ENCODE assay signal across 2 cellular contexts in the genomic region with DNA sequence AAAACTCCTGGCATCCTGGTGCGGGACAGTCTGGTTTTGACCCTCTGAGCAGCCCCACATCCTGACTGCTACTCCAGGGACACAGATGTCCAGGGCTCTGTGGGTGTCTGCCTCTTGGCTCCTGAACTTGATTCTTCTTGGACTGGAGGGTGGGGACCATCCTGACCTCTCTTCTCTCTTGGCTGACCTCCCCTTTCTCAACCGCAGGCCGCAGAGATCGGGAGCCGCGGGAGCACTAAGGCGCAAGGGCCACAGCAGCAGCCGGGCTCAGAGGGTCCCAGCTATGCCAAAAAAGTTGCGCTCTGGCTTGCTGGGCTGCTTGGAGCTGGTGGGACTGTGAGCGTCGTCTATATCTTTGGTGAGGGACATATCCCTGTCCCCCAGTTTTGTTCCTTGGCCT.
TF ChIP-seq lines count a peak whose summit lies in the region.

No MANE protein-coding gene starts in this region.

TF ChIP-seq in SK-N-SH, 30 proteins besides CTCF, POLR2A, EP300 and RAD21 (continued from another document):
- TF ChIP-seq, protein P1, sequence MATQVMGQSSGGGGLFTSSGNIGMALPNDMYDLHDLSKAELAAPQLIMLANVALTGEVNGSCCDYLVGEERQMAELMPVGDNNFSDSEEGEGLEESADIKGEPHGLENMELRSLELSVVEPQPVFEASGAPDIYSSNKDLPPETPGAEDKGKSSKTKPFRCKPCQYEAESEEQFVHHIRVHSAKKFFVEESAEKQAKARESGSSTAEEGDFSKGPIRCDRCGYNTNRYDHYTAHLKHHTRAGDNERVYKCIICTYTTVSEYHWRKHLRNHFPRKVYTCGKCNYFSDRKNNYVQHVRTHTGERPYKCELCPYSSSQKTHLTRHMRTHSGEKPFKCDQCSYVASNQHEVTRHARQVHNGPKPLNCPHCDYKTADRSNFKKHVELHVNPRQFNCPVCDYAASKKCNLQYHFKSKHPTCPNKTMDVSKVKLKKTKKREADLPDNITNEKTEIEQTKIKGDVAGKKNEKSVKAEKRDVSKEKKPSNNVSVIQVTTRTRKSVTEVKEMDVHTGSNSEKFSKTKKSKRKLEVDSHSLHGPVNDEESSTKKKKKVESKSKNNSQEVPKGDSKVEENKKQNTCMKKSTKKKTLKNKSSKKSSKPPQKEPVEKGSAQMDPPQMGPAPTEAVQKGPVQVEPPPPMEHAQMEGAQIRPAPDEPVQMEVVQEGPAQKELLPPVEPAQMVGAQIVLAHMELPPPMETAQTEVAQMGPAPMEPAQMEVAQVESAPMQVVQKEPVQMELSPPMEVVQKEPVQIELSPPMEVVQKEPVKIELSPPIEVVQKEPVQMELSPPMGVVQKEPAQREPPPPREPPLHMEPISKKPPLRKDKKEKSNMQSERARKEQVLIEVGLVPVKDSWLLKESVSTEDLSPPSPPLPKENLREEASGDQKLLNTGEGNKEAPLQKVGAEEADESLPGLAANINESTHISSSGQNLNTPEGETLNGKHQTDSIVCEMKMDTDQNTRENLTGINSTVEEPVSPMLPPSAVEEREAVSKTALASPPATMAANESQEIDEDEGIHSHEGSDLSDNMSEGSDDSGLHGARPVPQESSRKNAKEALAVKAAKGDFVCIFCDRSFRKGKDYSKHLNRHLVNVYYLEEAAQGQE (IDR thresholded peaks at IDR 0.05; ENCODE audit: low read depth, low read length), result no peak
- TF ChIP-seq EZH2phosphoT487 (IDR thresholded peaks at IDR 0.05; ENCODE audit: borderline replicate concordance, low read depth) (no peak), TCF12 (IDR thresholded peaks at IDR 0.05) (no peak), MXI1 (IDR thresholded peaks at IDR 0.05; ENCODE audit: low read depth, low read length) (no peak), NRF1 (IDR thresholded peaks at IDR 0.05; ENCODE audit: low read depth, low read length) (no peak), RFX5 (IDR thresholded peaks at IDR 0.05; ENCODE audit: low read length) (no peak), CHD2 (IDR thresholded peaks at IDR 0.05; ENCODE audit: low read length, partially characterized antibody) (no peak), MEF2A (IDR thresholded peaks at IDR 0.05; ENCODE audit: borderline replicate concordance, low read depth) (no peak), FOXM1 (IDR thresholded peaks at IDR 0.05; ENCODE audit: low read depth) (no peak), TEAD4 (IDR thresholded peaks at IDR 0.05; ENCODE audit: borderline replicate concordance, insufficient read depth) (no peak), JUND (IDR thresholded peaks at IDR 0.05) (no peak), FOXJ3 (CRISPR knock-in tag; IDR thresholded peaks at IDR 0.05) (no peak), RXRA (IDR thresholded peaks at IDR 0.05; ENCODE audit: borderline replicate concordance, low read depth) (no peak), RCOR1 (IDR thresholded peaks at IDR 0.05; ENCODE audit: low read length) (no peak), NFIC (IDR thresholded peaks at IDR 0.05; ENCODE audit: borderline replicate concordance) (no peak)
- TF ChIP-seq, protein P2, sequence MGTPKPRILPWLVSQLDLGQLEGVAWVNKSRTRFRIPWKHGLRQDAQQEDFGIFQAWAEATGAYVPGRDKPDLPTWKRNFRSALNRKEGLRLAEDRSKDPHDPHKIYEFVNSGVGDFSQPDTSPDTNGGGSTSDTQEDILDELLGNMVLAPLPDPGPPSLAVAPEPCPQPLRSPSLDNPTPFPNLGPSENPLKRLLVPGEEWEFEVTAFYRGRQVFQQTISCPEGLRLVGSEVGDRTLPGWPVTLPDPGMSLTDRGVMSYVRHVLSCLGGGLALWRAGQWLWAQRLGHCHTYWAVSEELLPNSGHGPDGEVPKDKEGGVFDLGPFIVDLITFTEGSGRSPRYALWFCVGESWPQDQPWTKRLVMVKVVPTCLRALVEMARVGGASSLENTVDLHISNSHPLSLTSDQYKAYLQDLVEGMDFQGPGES (IDR thresholded peaks at IDR 0.05; ENCODE audit: low read depth, low read length), result no peak
- TF ChIP-seq, protein P3, sequence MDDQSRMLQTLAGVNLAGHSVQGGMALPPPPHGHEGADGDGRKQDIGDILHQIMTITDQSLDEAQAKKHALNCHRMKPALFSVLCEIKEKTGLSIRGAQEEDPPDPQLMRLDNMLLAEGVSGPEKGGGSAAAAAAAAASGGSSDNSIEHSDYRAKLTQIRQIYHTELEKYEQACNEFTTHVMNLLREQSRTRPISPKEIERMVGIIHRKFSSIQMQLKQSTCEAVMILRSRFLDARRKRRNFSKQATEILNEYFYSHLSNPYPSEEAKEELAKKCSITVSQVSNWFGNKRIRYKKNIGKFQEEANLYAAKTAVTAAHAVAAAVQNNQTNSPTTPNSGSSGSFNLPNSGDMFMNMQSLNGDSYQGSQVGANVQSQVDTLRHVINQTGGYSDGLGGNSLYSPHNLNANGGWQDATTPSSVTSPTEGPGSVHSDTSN (IDR thresholded peaks at IDR 0.05), result no peak
- TF ChIP-seq, protein P4, sequence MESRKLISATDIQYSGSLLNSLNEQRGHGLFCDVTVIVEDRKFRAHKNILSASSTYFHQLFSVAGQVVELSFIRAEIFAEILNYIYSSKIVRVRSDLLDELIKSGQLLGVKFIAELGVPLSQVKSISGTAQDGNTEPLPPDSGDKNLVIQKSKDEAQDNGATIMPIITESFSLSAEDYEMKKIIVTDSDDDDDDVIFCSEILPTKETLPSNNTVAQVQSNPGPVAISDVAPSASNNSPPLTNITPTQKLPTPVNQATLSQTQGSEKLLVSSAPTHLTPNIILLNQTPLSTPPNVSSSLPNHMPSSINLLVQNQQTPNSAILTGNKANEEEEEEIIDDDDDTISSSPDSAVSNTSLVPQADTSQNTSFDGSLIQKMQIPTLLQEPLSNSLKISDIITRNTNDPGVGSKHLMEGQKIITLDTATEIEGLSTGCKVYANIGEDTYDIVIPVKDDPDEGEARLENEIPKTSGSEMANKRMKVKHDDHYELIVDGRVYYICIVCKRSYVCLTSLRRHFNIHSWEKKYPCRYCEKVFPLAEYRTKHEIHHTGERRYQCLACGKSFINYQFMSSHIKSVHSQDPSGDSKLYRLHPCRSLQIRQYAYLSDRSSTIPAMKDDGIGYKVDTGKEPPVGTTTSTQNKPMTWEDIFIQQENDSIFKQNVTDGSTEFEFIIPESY (IDR thresholded peaks at IDR 0.05; ENCODE audit: borderline replicate concordance, low read depth), result no peak
TF ChIP-seq in SK-N-SH: peak in this region for 0.

TF ChIP-seq in SK-N-SH treated with all-trans-retinoic acid at 6 μM for 48 hours, 23 proteins besides CTCF, POLR2A, EP300 and RAD21 (continued from another document):
- TF ChIP-seq, protein P5, sequence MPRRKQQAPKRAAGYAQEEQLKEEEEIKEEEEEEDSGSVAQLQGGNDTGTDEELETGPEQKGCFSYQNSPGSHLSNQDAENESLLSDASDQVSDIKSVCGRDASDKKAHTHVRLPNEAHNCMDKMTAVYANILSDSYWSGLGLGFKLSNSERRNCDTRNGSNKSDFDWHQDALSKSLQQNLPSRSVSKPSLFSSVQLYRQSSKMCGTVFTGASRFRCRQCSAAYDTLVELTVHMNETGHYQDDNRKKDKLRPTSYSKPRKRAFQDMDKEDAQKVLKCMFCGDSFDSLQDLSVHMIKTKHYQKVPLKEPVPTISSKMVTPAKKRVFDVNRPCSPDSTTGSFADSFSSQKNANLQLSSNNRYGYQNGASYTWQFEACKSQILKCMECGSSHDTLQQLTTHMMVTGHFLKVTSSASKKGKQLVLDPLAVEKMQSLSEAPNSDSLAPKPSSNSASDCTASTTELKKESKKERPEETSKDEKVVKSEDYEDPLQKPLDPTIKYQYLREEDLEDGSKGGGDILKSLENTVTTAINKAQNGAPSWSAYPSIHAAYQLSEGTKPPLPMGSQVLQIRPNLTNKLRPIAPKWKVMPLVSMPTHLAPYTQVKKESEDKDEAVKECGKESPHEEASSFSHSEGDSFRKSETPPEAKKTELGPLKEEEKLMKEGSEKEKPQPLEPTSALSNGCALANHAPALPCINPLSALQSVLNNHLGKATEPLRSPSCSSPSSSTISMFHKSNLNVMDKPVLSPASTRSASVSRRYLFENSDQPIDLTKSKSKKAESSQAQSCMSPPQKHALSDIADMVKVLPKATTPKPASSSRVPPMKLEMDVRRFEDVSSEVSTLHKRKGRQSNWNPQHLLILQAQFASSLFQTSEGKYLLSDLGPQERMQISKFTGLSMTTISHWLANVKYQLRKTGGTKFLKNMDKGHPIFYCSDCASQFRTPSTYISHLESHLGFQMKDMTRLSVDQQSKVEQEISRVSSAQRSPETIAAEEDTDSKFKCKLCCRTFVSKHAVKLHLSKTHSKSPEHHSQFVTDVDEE (CRISPR knock-in tag; IDR thresholded peaks at IDR 0.05), result no peak
- TF ChIP-seq, protein P6, sequence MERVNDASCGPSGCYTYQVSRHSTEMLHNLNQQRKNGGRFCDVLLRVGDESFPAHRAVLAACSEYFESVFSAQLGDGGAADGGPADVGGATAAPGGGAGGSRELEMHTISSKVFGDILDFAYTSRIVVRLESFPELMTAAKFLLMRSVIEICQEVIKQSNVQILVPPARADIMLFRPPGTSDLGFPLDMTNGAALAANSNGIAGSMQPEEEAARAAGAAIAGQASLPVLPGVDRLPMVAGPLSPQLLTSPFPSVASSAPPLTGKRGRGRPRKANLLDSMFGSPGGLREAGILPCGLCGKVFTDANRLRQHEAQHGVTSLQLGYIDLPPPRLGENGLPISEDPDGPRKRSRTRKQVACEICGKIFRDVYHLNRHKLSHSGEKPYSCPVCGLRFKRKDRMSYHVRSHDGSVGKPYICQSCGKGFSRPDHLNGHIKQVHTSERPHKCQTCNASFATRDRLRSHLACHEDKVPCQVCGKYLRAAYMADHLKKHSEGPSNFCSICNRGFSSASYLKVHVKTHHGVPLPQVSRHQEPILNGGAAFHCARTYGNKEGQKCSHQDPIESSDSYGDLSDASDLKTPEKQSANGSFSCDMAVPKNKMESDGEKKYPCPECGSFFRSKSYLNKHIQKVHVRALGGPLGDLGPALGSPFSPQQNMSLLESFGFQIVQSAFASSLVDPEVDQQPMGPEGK (CRISPR knock-in tag; IDR thresholded peaks at IDR 0.05; ENCODE audit: borderline replicate concordance), result no peak
- TF ChIP-seq OSR1 (CRISPR knock-in tag; IDR thresholded peaks at IDR 0.05), result no peak
- TF ChIP-seq, protein P7, sequence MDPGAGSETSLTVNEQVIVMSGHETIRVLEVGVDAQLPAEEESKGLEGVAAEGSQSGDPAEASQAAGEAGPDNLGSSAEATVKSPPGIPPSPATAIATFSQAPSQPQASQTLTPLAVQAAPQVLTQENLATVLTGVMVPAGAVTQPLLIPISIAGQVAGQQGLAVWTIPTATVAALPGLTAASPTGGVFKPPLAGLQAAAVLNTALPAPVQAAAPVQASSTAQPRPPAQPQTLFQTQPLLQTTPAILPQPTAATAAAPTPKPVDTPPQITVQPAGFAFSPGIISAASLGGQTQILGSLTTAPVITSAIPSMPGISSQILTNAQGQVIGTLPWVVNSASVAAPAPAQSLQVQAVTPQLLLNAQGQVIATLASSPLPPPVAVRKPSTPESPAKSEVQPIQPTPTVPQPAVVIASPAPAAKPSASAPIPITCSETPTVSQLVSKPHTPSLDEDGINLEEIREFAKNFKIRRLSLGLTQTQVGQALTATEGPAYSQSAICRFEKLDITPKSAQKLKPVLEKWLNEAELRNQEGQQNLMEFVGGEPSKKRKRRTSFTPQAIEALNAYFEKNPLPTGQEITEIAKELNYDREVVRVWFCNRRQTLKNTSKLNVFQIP (CRISPR knock-in tag; IDR thresholded peaks at IDR 0.05; ENCODE audit: borderline replicate concordance, low read depth), result no peak
- TF ChIP-seq GLIS3 (CRISPR knock-in tag; IDR thresholded peaks at IDR 0.05), result no peak
- no peak for TF ChIP-seq ESRRG (CRISPR knock-in tag; IDR thresholded peaks at IDR 0.05)
- TF ChIP-seq PPARA (CRISPR knock-in tag; IDR thresholded peaks at IDR 0.05; ENCODE audit: borderline replicate concordance), result no peak
- no peak for TF ChIP-seq ZC3H10 (CRISPR knock-in tag; IDR thresholded peaks at IDR 0.05)
- no peak for TF ChIP-seq ZNF8 (CRISPR knock-in tag; IDR thresholded peaks at IDR 0.05)
- TF ChIP-seq CSDC2 (CRISPR knock-in tag; IDR thresholded peaks at IDR 0.05), result no peak
- TF ChIP-seq ZFP30 (CRISPR knock-in tag; IDR thresholded peaks at IDR 0.05), result no peak
- no peak for TF ChIP-seq TCF4 (CRISPR knock-in tag; IDR thresholded peaks at IDR 0.05; ENCODE audit: borderline replicate concordance)
- TF ChIP-seq ZNF565 (CRISPR knock-in tag; conservative IDR thresholded peaks at IDR 0.05; ENCODE audit: low read depth), result no peak
